ENCODE assay signal across 1 cellular context in the genomic region with DNA sequence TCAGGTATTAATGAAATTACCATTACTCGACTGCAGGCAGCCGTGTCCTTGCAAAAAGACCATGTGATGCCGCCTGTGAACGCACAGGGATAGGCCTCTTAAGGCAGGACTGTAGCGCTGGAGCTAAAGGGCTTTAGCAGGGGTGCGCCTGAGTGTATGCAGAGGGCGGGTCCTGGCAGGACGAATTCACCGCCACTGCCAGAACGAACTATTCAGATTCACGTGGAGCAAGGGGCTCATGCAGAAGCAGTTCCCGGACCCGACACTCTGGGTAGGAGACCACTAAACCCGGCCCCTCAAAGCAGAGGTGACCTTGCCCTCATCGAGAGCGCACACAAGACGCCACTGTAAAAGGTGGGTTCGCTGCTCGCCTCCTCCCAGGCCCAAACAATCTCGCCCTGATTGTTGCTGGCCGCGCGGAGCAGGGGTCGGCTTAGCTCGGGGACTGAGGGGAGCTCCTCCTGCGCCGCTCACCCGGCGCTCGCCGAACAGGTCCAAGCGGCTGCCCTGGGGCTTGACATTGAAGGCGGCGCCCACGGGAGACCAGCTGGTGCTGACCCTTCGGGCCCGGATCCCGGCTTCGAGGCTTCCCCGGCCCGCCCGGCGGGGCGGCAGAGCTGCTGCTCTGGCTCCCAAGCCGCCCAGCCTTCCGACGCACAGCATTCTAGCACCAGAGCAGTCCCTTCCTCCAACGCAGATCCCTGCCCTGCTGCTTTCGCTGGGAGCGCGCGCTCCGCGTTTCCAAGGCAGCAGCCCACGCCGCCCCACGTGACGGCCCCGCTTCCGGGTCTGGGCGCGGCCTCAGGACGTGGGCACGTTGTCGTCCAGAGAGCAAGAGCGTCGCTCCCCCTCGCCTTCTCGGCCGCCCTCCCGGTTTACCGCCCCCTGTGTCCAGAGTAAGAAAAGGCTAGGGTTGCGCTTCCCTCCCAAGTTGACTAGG.
A peak's percentile ranks its signal among the peaks of the same experiment; 100 is the strongest.
TF ChIP-seq lines count a peak whose summit lies in the region.

A gene (minus strand): TSS at position 743 of the 940 bp plus-strand sequence. CDS start 80 bp downstream, at position 663.

TF ChIP-seq in HepG2, 621 proteins besides CTCF, POLR2A, EP300 and RAD21 (continued from another document and continues in another):
- TF ChIP-seq, protein P1, sequence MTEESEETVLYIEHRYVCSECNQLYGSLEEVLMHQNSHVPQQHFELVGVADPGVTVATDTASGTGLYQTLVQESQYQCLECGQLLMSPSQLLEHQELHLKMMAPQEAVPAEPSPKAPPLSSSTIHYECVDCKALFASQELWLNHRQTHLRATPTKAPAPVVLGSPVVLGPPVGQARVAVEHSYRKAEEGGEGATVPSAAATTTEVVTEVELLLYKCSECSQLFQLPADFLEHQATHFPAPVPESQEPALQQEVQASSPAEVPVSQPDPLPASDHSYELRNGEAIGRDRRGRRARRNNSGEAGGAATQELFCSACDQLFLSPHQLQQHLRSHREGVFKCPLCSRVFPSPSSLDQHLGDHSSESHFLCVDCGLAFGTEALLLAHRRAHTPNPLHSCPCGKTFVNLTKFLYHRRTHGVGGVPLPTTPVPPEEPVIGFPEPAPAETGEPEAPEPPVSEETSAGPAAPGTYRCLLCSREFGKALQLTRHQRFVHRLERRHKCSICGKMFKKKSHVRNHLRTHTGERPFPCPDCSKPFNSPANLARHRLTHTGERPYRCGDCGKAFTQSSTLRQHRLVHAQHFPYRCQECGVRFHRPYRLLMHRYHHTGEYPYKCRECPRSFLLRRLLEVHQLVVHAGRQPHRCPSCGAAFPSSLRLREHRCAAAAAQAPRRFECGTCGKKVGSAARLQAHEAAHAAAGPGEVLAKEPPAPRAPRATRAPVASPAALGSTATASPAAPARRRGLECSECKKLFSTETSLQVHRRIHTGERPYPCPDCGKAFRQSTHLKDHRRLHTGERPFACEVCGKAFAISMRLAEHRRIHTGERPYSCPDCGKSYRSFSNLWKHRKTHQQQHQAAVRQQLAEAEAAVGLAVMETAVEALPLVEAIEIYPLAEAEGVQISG (CRISPR knock-in tag; IDR thresholded peaks at IDR 0.05), result peak; percentile 100
- TF ChIP-seq SPEN (CRISPR knock-in tag; IDR thresholded peaks at IDR 0.05; ENCODE audit: low read depth), result peak; percentile 97
- TF ChIP-seq, protein P2, sequence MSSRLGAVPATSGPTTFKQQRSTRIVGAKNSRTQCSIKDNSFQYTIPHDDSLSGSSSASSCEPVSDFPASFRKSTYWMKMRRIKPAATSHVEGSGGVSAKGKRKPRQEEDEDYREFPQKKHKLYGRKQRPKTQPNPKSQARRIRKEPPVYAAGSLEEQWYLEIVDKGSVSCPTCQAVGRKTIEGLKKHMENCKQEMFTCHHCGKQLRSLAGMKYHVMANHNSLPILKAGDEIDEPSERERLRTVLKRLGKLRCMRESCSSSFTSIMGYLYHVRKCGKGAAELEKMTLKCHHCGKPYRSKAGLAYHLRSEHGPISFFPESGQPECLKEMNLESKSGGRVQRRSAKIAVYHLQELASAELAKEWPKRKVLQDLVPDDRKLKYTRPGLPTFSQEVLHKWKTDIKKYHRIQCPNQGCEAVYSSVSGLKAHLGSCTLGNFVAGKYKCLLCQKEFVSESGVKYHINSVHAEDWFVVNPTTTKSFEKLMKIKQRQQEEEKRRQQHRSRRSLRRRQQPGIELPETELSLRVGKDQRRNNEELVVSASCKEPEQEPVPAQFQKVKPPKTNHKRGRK (CRISPR knock-in tag; IDR thresholded peaks at IDR 0.05), result no peak
- TF ChIP-seq, protein P3, sequence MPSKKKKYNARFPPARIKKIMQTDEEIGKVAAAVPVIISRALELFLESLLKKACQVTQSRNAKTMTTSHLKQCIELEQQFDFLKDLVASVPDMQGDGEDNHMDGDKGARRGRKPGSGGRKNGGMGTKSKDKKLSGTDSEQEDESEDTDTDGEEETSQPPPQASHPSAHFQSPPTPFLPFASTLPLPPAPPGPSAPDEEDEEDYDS (CRISPR knock-in tag; IDR thresholded peaks at IDR 0.05), result no peak
- no peak for TF ChIP-seq SIX1 (CRISPR knock-in tag; IDR thresholded peaks at IDR 0.05; ENCODE audit: borderline replicate concordance)
- TF ChIP-seq ZSCAN29 (CRISPR knock-in tag; conservative IDR thresholded peaks at IDR 0.05), result no peak
- TF ChIP-seq ZNF292 (CRISPR knock-in tag; IDR thresholded peaks at IDR 0.05; ENCODE audit: borderline replicate concordance, low read depth), result peak; percentile 39; the same call in 1 of the 2 replicates
- TF ChIP-seq MEIS1 (CRISPR knock-in tag; IDR thresholded peaks at IDR 0.05; ENCODE audit: borderline replicate concordance), result no peak
- TF ChIP-seq RELA (CRISPR knock-in tag; IDR thresholded peaks at IDR 0.05), result no peak
- TF ChIP-seq, protein P4, sequence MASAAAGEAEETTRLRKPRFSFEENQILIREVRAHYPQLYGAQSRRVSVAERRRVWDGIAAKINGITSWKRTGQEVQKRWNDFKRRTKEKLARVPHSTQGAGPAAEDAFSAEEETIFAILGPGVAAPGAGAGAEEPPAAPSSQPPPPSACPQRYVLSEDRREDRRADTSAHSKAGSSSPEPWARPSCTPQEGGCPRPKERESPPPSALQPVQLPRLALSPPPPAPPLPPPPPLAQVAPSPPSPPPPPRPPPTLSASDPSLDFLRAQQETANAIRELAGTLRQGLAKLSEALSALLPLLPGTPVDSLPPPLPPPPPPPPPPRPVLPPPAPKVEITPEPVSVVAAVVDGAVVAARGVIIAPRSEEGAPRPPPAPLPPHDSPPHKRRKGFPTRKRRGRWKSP (CRISPR knock-in tag; IDR thresholded peaks at IDR 0.05), result peak; percentile 80
- TF ChIP-seq SIN3B (IDR thresholded peaks at IDR 0.05; ENCODE audit: low read length), result peak; percentile 59; the same call in 1 of the 2 replicates
- TF ChIP-seq ZFY (CRISPR knock-in tag; IDR thresholded peaks at IDR 0.05), result peak; percentile 51
- no peak for TF ChIP-seq ZNF569 (CRISPR knock-in tag; IDR thresholded peaks at IDR 0.05; ENCODE audit: borderline replicate concordance)
- TF ChIP-seq, protein P5, sequence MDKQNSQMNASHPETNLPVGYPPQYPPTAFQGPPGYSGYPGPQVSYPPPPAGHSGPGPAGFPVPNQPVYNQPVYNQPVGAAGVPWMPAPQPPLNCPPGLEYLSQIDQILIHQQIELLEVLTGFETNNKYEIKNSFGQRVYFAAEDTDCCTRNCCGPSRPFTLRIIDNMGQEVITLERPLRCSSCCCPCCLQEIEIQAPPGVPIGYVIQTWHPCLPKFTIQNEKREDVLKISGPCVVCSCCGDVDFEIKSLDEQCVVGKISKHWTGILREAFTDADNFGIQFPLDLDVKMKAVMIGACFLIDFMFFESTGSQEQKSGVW (CRISPR knock-in tag; IDR thresholded peaks at IDR 0.05; ENCODE audit: borderline replicate concordance), result no peak
- TF ChIP-seq, protein P6, sequence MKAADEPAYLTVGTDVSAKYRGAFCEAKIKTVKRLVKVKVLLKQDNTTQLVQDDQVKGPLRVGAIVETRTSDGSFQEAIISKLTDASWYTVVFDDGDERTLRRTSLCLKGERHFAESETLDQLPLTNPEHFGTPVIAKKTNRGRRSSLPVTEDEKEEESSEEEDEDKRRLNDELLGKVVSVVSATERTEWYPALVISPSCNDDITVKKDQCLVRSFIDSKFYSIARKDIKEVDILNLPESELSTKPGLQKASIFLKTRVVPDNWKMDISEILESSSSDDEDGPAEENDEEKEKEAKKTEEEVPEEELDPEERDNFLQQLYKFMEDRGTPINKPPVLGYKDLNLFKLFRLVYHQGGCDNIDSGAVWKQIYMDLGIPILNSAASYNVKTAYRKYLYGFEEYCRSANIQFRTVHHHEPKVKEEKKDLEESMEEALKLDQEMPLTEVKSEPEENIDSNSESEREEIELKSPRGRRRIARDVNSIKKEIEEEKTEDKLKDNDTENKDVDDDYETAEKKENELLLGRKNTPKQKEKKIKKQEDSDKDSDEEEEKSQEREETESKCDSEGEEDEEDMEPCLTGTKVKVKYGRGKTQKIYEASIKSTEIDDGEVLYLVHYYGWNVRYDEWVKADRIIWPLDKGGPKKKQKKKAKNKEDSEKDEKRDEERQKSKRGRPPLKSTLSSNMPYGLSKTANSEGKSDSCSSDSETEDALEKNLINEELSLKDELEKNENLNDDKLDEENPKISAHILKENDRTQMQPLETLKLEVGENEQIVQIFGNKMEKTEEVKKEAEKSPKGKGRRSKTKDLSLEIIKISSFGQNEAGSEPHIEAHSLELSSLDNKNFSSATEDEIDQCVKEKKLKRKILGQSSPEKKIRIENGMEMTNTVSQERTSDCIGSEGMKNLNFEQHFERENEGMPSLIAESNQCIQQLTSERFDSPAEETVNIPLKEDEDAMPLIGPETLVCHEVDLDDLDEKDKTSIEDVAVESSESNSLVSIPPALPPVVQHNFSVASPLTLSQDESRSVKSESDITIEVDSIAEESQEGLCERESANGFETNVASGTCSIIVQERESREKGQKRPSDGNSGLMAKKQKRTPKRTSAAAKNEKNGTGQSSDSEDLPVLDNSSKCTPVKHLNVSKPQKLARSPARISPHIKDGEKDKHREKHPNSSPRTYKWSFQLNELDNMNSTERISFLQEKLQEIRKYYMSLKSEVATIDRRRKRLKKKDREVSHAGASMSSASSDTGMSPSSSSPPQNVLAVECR (CRISPR knock-in tag; IDR thresholded peaks at IDR 0.05; ENCODE audit: borderline replicate concordance), result peak; percentile 100
- TF ChIP-seq, protein P7, sequence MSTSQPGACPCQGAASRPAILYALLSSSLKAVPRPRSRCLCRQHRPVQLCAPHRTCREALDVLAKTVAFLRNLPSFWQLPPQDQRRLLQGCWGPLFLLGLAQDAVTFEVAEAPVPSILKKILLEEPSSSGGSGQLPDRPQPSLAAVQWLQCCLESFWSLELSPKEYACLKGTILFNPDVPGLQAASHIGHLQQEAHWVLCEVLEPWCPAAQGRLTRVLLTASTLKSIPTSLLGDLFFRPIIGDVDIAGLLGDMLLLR (CRISPR knock-in tag; IDR thresholded peaks at IDR 0.05), result peak; percentile 65; the same call in 1 of the 2 replicates
- 0 out of 2 replicates have a peak, but pooled peaks have one; percentile 17 for TF ChIP-seq JUN (CRISPR knock-in tag; IDR thresholded peaks at IDR 0.05)
- TF ChIP-seq, protein P8, sequence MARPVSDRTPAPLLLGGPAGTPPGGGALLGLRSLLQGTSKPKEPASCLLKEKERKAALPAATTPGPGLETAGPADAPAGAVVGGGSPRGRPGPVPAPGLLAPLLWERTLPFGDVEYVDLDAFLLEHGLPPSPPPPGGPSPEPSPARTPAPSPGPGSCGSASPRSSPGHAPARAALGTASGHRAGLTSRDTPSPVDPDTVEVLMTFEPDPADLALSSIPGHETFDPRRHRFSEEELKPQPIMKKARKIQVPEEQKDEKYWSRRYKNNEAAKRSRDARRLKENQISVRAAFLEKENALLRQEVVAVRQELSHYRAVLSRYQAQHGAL (CRISPR knock-in tag; IDR thresholded peaks at IDR 0.05; ENCODE audit: not compliant biosample characterization), result no peak
- no peak for TF ChIP-seq ZNF282 (IDR thresholded peaks at IDR 0.05; ENCODE audit: partially characterized antibody)
- TF ChIP-seq KLF12 (CRISPR knock-in tag; IDR thresholded peaks at IDR 0.05; ENCODE audit: borderline replicate concordance), result peak; percentile 99
- TF ChIP-seq, protein P9, sequence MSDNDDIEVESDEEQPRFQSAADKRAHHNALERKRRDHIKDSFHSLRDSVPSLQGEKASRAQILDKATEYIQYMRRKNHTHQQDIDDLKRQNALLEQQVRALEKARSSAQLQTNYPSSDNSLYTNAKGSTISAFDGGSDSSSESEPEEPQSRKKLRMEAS (IDR thresholded peaks at IDR 0.05), result peak; percentile 96
- no peak for TF ChIP-seq ZKSCAN1 (IDR thresholded peaks at IDR 0.05; ENCODE audit: low read length)
- TF ChIP-seq ZNF224 (CRISPR knock-in tag; IDR thresholded peaks at IDR 0.05), result no peak
- TF ChIP-seq ZNF543 (CRISPR knock-in tag; IDR thresholded peaks at IDR 0.05), result no peak
- no peak for TF ChIP-seq PTBP1 (IDR thresholded peaks at IDR 0.05; ENCODE audit: low read depth, low read length, poor library complexity, severe bottlenecking)
- no peak for TF ChIP-seq CAMTA2 (CRISPR knock-in tag; IDR thresholded peaks at IDR 0.05; ENCODE audit: borderline replicate concordance)
- TF ChIP-seq ZNF891 (CRISPR knock-in tag; IDR thresholded peaks at IDR 0.05), result no peak
- TF ChIP-seq, protein P10, sequence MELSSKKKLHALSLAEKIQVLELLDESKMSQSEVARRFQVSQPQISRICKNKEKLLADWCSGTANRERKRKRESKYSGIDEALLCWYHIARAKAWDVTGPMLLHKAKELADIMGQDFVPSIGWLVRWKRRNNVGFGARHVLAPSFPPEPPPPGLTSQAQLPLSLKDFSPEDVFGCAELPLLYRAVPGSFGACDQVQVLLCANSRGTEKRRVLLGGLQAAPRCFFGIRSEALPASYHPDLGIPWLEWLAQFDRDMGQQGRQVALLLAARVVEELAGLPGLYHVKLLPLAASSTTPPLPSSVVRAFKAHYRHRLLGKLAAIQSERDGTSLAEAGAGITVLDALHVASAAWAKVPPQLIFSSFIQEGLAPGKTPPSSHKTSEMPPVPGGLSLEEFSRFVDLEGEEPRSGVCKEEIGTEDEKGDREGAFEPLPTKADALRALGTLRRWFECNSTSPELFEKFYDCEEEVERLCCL (CRISPR knock-in tag; IDR thresholded peaks at IDR 0.05; ENCODE audit: borderline replicate concordance), result no peak
- 0 out of 2 replicates have a peak, but pooled peaks have one; percentile 46 for TF ChIP-seq ZNF510 (CRISPR knock-in tag; IDR thresholded peaks at IDR 0.05; ENCODE audit: low read depth)
